30 cellular contexts compared by ENCODE assay signal in genomic region chr7:121376982-121377381, GRCh38. TPM values are rescaled to one million over a fixed set of nuclear protein-coding genes. Genes with fewer than 3 reads are reported as not detected.
"Had no signal": no experiment of that assay in that cellular context is flagged by ENCODE, and none has a peak within 500 bp of the region (broad histone marks: within the 10 kb centered on the region; RNA-seq: fewer than 3 reads in every experiment).

No MANE protein-coding gene starts in this region.

- FAIRE-seq: bronchial epithelial cell, TTC549, urothelium cell line had no signal

- H3K27ac ChIP-seq: esophagus muscularis mucosa, heart right ventricle, lower lobe of right lung, thoracic aorta, WERI-Rb-1 had no signal

- H3K4me1 ChIP-seq: lower lobe of right lung had no signal

- H3K27me3 Mint-ChIP-seq: activated CD4-positive, alpha-beta memory T cell treated with anti-CD3 and anti-CD28 coated beads for 36 hours; activated CD4-positive, alpha-beta T cell treated with anti-CD3 and anti-CD28 coated beads, Interleukin-2, amount 10 ng/mL, durations not matched to agents 24 days and 14 days; activated T-helper 17 cell treated with anti-CD3 and anti-CD28 coated beads, Interleukin-2, amount 50 U/mL, for 72 hours; central memory CD8-positive, alpha-beta T cell; dendritic cell treated with granulocyte-macrophage colony-stimulating factor and Interleukin-4, amounts not matched to agents 40 ng/mL and 50 ng/mL, for 4 days; natural killer cell treated with Interleukin-12 subunit alpha and Interleukin-12 subunit beta and Interleukin-15 and Interleukin-18, amount 100 ng/mL, for 72 hours; stimulated activated naive CD8-positive, alpha-beta T cell treated with anti-CD3 and anti-CD28 coated beads, Interleukin-15, Interleukin-2, amounts not matched to agents 100 ng/mL and 50 ng/mL, for 24 hours had no signal

- H3K9me3 ChIP-seq: esophagus muscularis mucosa, heart right ventricle, lower lobe of right lung, thoracic aorta had no signal

- DNase-seq: activated CD4-positive, alpha-beta memory T cell treated with anti-CD3 and anti-CD28 coated beads for 36 hours; activated CD4-positive, alpha-beta T cell treated with anti-CD3 and anti-CD28 coated beads, Interleukin-2, amount 10 ng/mL, durations not matched to agents 24 days and 14 days; activated CD4-positive, CD25-positive, alpha-beta regulatory T cell treated with anti-CD3 and anti-CD28 coated beads, Interleukin-2, amount 50 U/mL, for 72 hours; activated CD8-positive, alpha-beta memory T cell treated with anti-CD3 and anti-CD28 coated beads, Interleukin-2, amount 50 U/mL, for 4 hours; activated gamma-delta T cell treated with Interleukin-2 at 50 U/mL for 16 hours; activated naive CD4-positive, alpha-beta T cell treated with anti-CD3 and anti-CD28 coated beads, Interleukin-2, amount 50 U/mL, for 16 hours; activated T-cell treated with anti-CD3 and anti-CD28 coated beads, Interleukin-2, amount 50 U/mL, for 1 hour; foreskin melanocyte; heart right ventricle; kidney glomerular epithelial cell; lower lobe of right lung; mesendoderm; posterior cingulate gyrus; right cardiac atrium; trophoblast cell; WERI-Rb-1 had no signal

- H3K9me3 Mint-ChIP-seq: activated CD4-positive, alpha-beta memory T cell treated with anti-CD3 and anti-CD28 coated beads for 36 hours; activated CD4-positive, alpha-beta T cell treated with anti-CD3 and anti-CD28 coated beads, Interleukin-2, amount 10 ng/mL, durations not matched to agents 24 days and 14 days; activated T-helper 17 cell treated with anti-CD3 and anti-CD28 coated beads, Interleukin-2, amount 50 U/mL, for 72 hours; central memory CD8-positive, alpha-beta T cell; dendritic cell treated with granulocyte-macrophage colony-stimulating factor and Interleukin-4, amounts not matched to agents 40 ng/mL and 50 ng/mL, for 4 days; natural killer cell treated with Interleukin-12 subunit alpha and Interleukin-12 subunit beta and Interleukin-15 and Interleukin-18, amount 100 ng/mL, for 72 hours; stimulated activated naive CD8-positive, alpha-beta T cell treated with anti-CD3 and anti-CD28 coated beads, Interleukin-15, Interleukin-2, amounts not matched to agents 100 ng/mL and 50 ng/mL, for 24 hours had no signal

- ATAC-seq: activated T-helper 17 cell treated with anti-CD3 and anti-CD28 coated beads, Interleukin-2, amount 50 U/mL, for 72 hours; heart right ventricle; left lobe of liver; lower lobe of right lung; natural killer cell treated with Interleukin-12 subunit alpha and Interleukin-12 subunit beta and Interleukin-15 and Interleukin-18, amount 100 ng/mL, for 72 hours; right cardiac atrium had no signal

- H3K27ac Mint-ChIP-seq: activated CD4-positive, alpha-beta memory T cell treated with anti-CD3 and anti-CD28 coated beads for 36 hours; activated CD4-positive, alpha-beta T cell treated with anti-CD3 and anti-CD28 coated beads, Interleukin-2, amount 10 ng/mL, durations not matched to agents 24 days and 14 days; activated T-helper 17 cell treated with anti-CD3 and anti-CD28 coated beads, Interleukin-2, amount 50 U/mL, for 72 hours; dendritic cell treated with granulocyte-macrophage colony-stimulating factor and Interleukin-4, amounts not matched to agents 40 ng/mL and 50 ng/mL, for 4 days; natural killer cell treated with Interleukin-12 subunit alpha and Interleukin-12 subunit beta and Interleukin-15 and Interleukin-18, amount 100 ng/mL, for 72 hours; stimulated activated naive CD8-positive, alpha-beta T cell treated with anti-CD3 and anti-CD28 coated beads, Interleukin-15, Interleukin-2, amounts not matched to agents 100 ng/mL and 50 ng/mL, for 24 hours had no signal

- H3K4me3 ChIP-seq: esophagus muscularis mucosa, heart right ventricle, lower lobe of right lung, thoracic aorta had no signal

- H3K4me3 Mint-ChIP-seq: activated CD4-positive, alpha-beta memory T cell treated with anti-CD3 and anti-CD28 coated beads for 36 hours; activated CD4-positive, alpha-beta T cell treated with anti-CD3 and anti-CD28 coated beads, Interleukin-2, amount 10 ng/mL, durations not matched to agents 24 days and 14 days; activated T-helper 17 cell treated with anti-CD3 and anti-CD28 coated beads, Interleukin-2, amount 50 U/mL, for 72 hours; central memory CD8-positive, alpha-beta T cell; dendritic cell treated with granulocyte-macrophage colony-stimulating factor and Interleukin-4, amounts not matched to agents 40 ng/mL and 50 ng/mL, for 4 days; natural killer cell treated with Interleukin-12 subunit alpha and Interleukin-12 subunit beta and Interleukin-15 and Interleukin-18, amount 100 ng/mL, for 72 hours; stimulated activated naive CD8-positive, alpha-beta T cell treated with anti-CD3 and anti-CD28 coated beads, Interleukin-15, Interleukin-2, amounts not matched to agents 100 ng/mL and 50 ng/mL, for 24 hours had no signal

- H3K27me3 ChIP-seq: esophagus muscularis mucosa, heart right ventricle had no signal

RNA-seq across cellular contexts. Expression of gene WNT16, which starts 48.2 kb away (rescaled TPM):
- total RNA-seq: activated CD4-positive, alpha-beta memory T cell treated with anti-CD3 and anti-CD28 coated beads for 36 hours; activated CD4-positive, alpha-beta T cell treated with anti-CD3 and anti-CD28 coated beads, Interleukin-2, amount 10 ng/mL, durations not matched to agents 24 days and 14 days; activated T-helper 17 cell treated with anti-CD3 and anti-CD28 coated beads, Interleukin-2, amount 50 U/mL, for 72 hours; bronchial epithelial cell; glomerular endothelial cell; heart right ventricle; left lobe of liver; lower lobe of right lung; natural killer cell treated with Interleukin-12 subunit alpha and Interleukin-12 subunit beta and Interleukin-15 and Interleukin-18, amount 100 ng/mL, for 72 hours; omental fat pad; right cardiac atrium; subcutaneous adipose tissue; thoracic aorta had no signal
- polyA plus RNA-seq: heart right ventricle, right cardiac atrium had no signal
